ENCODE assay signal across 8 cellular contexts in the genomic region with DNA sequence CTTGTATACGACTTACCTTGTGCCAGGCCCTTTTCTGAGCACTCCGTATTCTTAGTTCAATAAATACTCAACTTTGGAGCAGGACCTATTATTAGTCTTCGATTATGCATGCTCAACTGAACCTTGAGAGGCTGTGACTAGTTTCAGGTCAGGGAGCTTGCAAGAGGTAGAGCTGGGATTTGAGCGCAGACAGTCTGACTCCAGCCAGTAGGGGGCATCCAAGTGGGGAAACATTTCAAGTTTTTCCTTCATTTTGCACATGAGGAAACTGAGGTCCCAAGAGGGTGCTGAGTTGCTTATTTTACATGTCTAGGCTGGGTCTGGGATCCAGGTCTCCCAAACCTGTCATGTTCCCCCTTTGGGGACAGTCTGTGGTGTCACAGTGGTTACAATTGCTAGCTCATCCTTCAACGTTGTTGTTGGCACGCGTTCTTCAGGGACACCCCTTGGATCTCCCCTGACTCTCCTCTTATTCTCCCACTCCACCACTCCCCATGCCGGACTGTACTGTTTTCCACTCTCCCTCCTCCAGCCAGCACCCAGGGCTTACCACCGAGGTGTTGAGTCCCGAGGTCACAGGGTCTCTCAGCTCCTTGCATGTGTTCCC. TPM values are rescaled to one million over a fixed set of nuclear protein-coding genes. Genes with fewer than 3 reads are reported as not detected.
DNase-seq lines count a peak whose midpoint lies in the region; ATAC-seq, FAIRE-seq and TF ChIP-seq lines count a peak whose summit lies in the region.

No MANE protein-coding gene starts in this region.

- H3K4me3 ChIP-seq in NB4 (ENCODE audit: low read depth, low read length) (no peak overlapping the region), astrocyte (ENCODE audit: insufficient read depth, low read depth, low read length) (no peak overlapping the region)

- no peak overlapping the region for H3K4me2 ChIP-seq in astrocyte (ENCODE audit: low read length)

- DNase-seq in activated CD4-positive, alpha-beta T cell treated with anti-CD3 and anti-CD28 coated beads, Interleukin-2, amount 10 ng/mL, durations not matched to agents 7 days and 5 days: peak; percentile 46
- no peak for DNase-seq in activated CD4-positive, alpha-beta T cell treated with anti-CD3 and anti-CD28 coated beads for 4 hours
- peak; percentile 73 for DNase-seq in NB4 (ENCODE audit: low read depth)
- DNase-seq in astrocyte (ENCODE audit: low read depth): no peak
- no peak for DNase-seq in mesothelial cell of epicardium (ENCODE audit: low spot score in 2 of 2, unreplicated experiment in 2 of 2)
- no peak for DNase-seq in A172 (ENCODE audit: low spot score)
- no peak for DNase-seq in Ammon's horn (ENCODE audit: low spot score)

- no peaks in the 10 kb centered on the region for H3K4me1 ChIP-seq in astrocyte (ENCODE audit: insufficient read depth, low read length)

- no peaks in the 10 kb centered on the region for H3K36me3 ChIP-seq in astrocyte (ENCODE audit: insufficient read depth, low read length)

- no peak overlapping the region for H2AFZ ChIP-seq in astrocyte (ENCODE audit: low read depth, low read length)

- H3K4me3 Mint-ChIP-seq in activated CD4-positive, alpha-beta T cell treated with anti-CD3 and anti-CD28 coated beads, Interleukin-2, amount 10 ng/mL, durations not matched to agents 7 days and 5 days: peak overlapping the region; percentile 49
- H3K4me3 Mint-ChIP-seq in astrocyte (ENCODE audit: unreplicated experiment) (peak overlapping the region; percentile 70), mesothelial cell of epicardium (peak overlapping the region; percentile 17)

- no peaks in the 10 kb centered on the region for H3K9me3 Mint-ChIP-seq in activated CD4-positive, alpha-beta T cell treated with anti-CD3 and anti-CD28 coated beads, Interleukin-2, amount 10 ng/mL, durations not matched to agents 7 days and 5 days
- H3K9me3 Mint-ChIP-seq in astrocyte (ENCODE audit: unreplicated experiment): no peaks in the 10 kb centered on the region
- H3K9me3 Mint-ChIP-seq in mesothelial cell of epicardium: peaks cover 25% of the 10 kb centered on the region

- TF ChIP-seq POLR2A in NB4 (IDR thresholded peaks at IDR 0.05; ENCODE audit: extremely low read depth, insufficient read length): no peak

- peaks cover 44% of the 10 kb centered on the region for H3K4me1 Mint-ChIP-seq in activated CD4-positive, alpha-beta T cell treated with anti-CD3 and anti-CD28 coated beads, Interleukin-2, amount 10 ng/mL, durations not matched to agents 7 days and 5 days
- H3K4me1 Mint-ChIP-seq in astrocyte (ENCODE audit: low read depth, unreplicated experiment) (peaks cover 1% of the 10 kb centered on the region), mesothelial cell of epicardium (peaks cover 11% of the 10 kb centered on the region)

- H3K27me3 ChIP-seq in astrocyte (ENCODE audit: insufficient read depth, low read length): no peaks in the 10 kb centered on the region

- no peak for ATAC-seq in GM19324 (IDR thresholded peaks at IDR 0.05; ENCODE audit: low FRiP score, unreplicated experiment)

- peaks cover 2% of the 10 kb centered on the region for H3K36me3 Mint-ChIP-seq in activated CD4-positive, alpha-beta T cell treated with anti-CD3 and anti-CD28 coated beads, Interleukin-2, amount 10 ng/mL, durations not matched to agents 7 days and 5 days (ENCODE audit: low read depth)
- H3K36me3 Mint-ChIP-seq in astrocyte (ENCODE audit: low read depth, unreplicated experiment) (no peaks in the 10 kb centered on the region), mesothelial cell of epicardium (no peaks in the 10 kb centered on the region)

- H3K9ac ChIP-seq in astrocyte (ENCODE audit: low read length): no peak overlapping the region

- H3K9me3 ChIP-seq in astrocyte (ENCODE audit: insufficient read depth, low read depth, low read length): no peaks in the 10 kb centered on the region

- H4K20me1 ChIP-seq in astrocyte (ENCODE audit: insufficient read depth, low read length): no peaks in the 10 kb centered on the region

- H3K27ac Mint-ChIP-seq in activated CD4-positive, alpha-beta T cell treated with anti-CD3 and anti-CD28 coated beads, Interleukin-2, amount 10 ng/mL, durations not matched to agents 7 days and 5 days: peak overlapping the region; percentile 60
- H3K27ac Mint-ChIP-seq in astrocyte (ENCODE audit: unreplicated experiment) (no peak overlapping the region), mesothelial cell of epicardium (no peak overlapping the region)

- H3K79me2 ChIP-seq in astrocyte (ENCODE audit: insufficient read depth, low read length): no peaks in the 10 kb centered on the region

- FAIRE-seq in astrocyte (lab: Jason Lieb, UNC): peak; percentile 98

- H3K27ac ChIP-seq in astrocyte (ENCODE audit: low read depth, low read length): no peak overlapping the region

- CTCF ChIA-PET in activated CD4-positive, alpha-beta T cell treated with anti-CD3 and anti-CD28 coated beads, Interleukin-2, amount 10 ng/mL, durations not matched to agents 7 days and 5 days (lab: Charles Lee): interaction anchor here (0.6 to 1.6 kb wide), 13 partner anchors 9 to 561 kb away, joined by 3 to 5 read pairs (median 3); partner anchors contain the start of gene PPP1R3F

- no peaks in the 10 kb centered on the region for H3K27me3 Mint-ChIP-seq in activated CD4-positive, alpha-beta T cell treated with anti-CD3 and anti-CD28 coated beads, Interleukin-2, amount 10 ng/mL, durations not matched to agents 7 days and 5 days
- no peaks in the 10 kb centered on the region for H3K27me3 Mint-ChIP-seq in astrocyte (ENCODE audit: low read depth, unreplicated experiment)
- H3K27me3 Mint-ChIP-seq in mesothelial cell of epicardium (ENCODE audit: low read depth): peaks cover 8% of the 10 kb centered on the region

- POLR2A ChIA-PET in activated CD4-positive, alpha-beta T cell treated with anti-CD3 and anti-CD28 coated beads, Interleukin-2, amount 10 ng/mL, durations not matched to agents 7 days and 5 days (lab: Charles Lee): interaction anchor here (1.3 kb wide), 1 partner anchor 75 kb away, joined by 3 read pairs; no protein-coding TSS in a partner anchor

- TF ChIP-seq CTCF in NB4 (IDR thresholded peaks at IDR 0.05; ENCODE audit: low read depth, low read length): peak; percentile 74
- TF ChIP-seq CTCF in astrocyte (IDR thresholded peaks at IDR 0.05; ENCODE audit: insufficient read depth, low read depth, low read length): peak; percentile 62
- TF ChIP-seq CTCF in mesothelial cell of epicardium (IDR thresholded peaks at IDR 0.05; ENCODE audit: unreplicated experiment): peak; percentile 67

RNA-seq across cellular contexts. Expression of gene PRICKLE3, which starts 6.7 kb away (rescaled TPM):
- 10 to 100 TPM; 13.7 to 17.6 TPM for total RNA-seq in activated CD4-positive, alpha-beta T cell treated with anti-CD3 and anti-CD28 coated beads, Interleukin-2, amount 10 ng/mL, durations not matched to agents 7 days and 5 days
- 13.9 and 14.2 TPM in 2 replicates for total RNA-seq in astrocyte
- 11.9 to 13.5 TPM (median 13.4 TPM) in 3 replicates for total RNA-seq in mesothelial cell of epicardium
- 2.8 and 2.9 TPM in 2 replicates for total RNA-seq in A172 (2014; rRNA removed; shearing (Covaris generic))

RNA-seq across cellular contexts. Expression of gene SYP, which starts 7.2 kb away (rescaled TPM):
- total RNA-seq in activated CD4-positive, alpha-beta T cell treated with anti-CD3 and anti-CD28 coated beads, Interleukin-2, amount 10 ng/mL, durations not matched to agents 7 days and 5 days: 1 to 10 TPM; 2.5 to 2.7 TPM
- total RNA-seq in astrocyte (1.6 and 1.9 TPM in 2 replicates), mesothelial cell of epicardium (0.27 to 0.33 TPM (median 0.32 TPM) in 3 replicates)
- total RNA-seq in A172 (2014; rRNA removed; shearing (Covaris generic)): 0.05 and 0.48 TPM in 2 replicates

RNA-seq across cellular contexts. Expression of gene PLP2, which starts 21.1 kb away (rescaled TPM):
- total RNA-seq in activated CD4-positive, alpha-beta T cell treated with anti-CD3 and anti-CD28 coated beads, Interleukin-2, amount 10 ng/mL, durations not matched to agents 7 days and 5 days: 100 to 1,000 TPM; 245 to 270 TPM
- 109 TPM in 2 replicates for total RNA-seq in astrocyte
- 37.5 to 38.1 TPM (median 37.8 TPM) in 3 replicates for total RNA-seq in mesothelial cell of epicardium
- 70.3 and 80.8 TPM in 2 replicates for total RNA-seq in A172 (2014; rRNA removed; shearing (Covaris generic))

RNA-seq across cellular contexts. Expression of gene MAGIX, which starts 30.3 kb away (rescaled TPM):
- 1 to 10 TPM; 1.9 to 2.8 TPM for total RNA-seq in activated CD4-positive, alpha-beta T cell treated with anti-CD3 and anti-CD28 coated beads, Interleukin-2, amount 10 ng/mL, durations not matched to agents 7 days and 5 days
- total RNA-seq in astrocyte: 0.96 and 1.2 TPM in 2 replicates
- 6.3 to 7.1 TPM (median 6.4 TPM) in 3 replicates for total RNA-seq in mesothelial cell of epicardium
- total RNA-seq in A172 (2014; rRNA removed; shearing (Covaris generic)): 0.36 and 1.8 TPM in 2 replicates

RNA-seq across cellular contexts. Expression of gene CACNA1F, which starts 40.3 kb away (rescaled TPM):
- under 1 TPM; 0.12 to 0.33 TPM for total RNA-seq in activated CD4-positive, alpha-beta T cell treated with anti-CD3 and anti-CD28 coated beads, Interleukin-2, amount 10 ng/mL, durations not matched to agents 7 days and 5 days
- total RNA-seq in astrocyte: not detected in 2 replicates
- 0.32 to 0.75 TPM (median 0.47 TPM) in 3 replicates for total RNA-seq in mesothelial cell of epicardium
- not detected in 2 replicates for total RNA-seq in A172 (2014; rRNA removed; shearing (Covaris generic))

Comparison
In these comparisons a context has a peak if more than half of its experiments do, and no peak if none do; other contexts are left out.
1. DNase-seq: peak in activated CD4-positive, alpha-beta T cell treated with anti-CD3 and anti-CD28 coated beads, Interleukin-2, amount 10 ng/mL, durations not matched to agents 7 days and 5 days (single experiment) and NB4 (single experiment); none in activated CD4-positive, alpha-beta T cell treated with anti-CD3 and anti-CD28 coated beads for 4 hours (0 of 2), astrocyte (single experiment), mesothelial cell of epicardium (0 of 2), A172 (single experiment) and Ammon's horn (single experiment).
2. H3K4me3 Mint-ChIP-seq: peak in every context shown above with its lines; median percentile 70 in astrocyte; 49 in activated CD4-positive, alpha-beta T cell treated with anti-CD3 and anti-CD28 coated beads, Interleukin-2, amount 10 ng/mL, durations not matched to agents 7 days and 5 days; 17 in mesothelial cell of epicardium.
3. Peak in every context shown above with its lines, with median percentiles within 50 percentile points of each other: CTCF ChIP-seq.